ENCODE assay signal across 10 cellular contexts in the genomic region with DNA sequence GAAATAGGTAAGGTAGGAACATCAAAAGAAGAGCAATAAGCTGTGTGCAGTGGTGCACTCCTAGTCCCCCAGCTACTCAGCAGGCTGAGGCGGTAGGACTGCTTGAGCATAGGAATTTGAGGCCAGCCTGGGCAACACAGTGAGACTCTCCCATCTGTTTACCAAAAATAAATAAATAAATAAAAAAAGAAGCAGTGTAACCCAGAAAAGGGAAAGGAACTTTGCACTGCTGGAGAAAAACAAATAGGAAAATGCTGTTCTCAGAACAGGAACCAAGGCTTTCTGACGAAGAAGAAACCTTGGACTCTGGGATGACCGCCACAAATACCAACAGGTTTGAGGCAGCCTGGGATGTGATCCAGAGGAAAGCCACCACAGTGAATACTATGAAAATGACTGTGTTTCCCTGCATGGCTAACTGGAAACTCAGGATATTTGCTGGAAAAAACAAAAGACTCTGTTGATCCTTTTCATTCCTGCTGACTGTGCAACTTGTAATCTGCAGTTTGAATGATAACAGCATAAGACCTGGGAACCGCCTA. TPM values are rescaled to one million over a fixed set of nuclear protein-coding genes. Genes with fewer than 3 reads are reported as not detected.
A peak's percentile ranks its signal among the peaks of the same experiment; 100 is the strongest.
DNase-seq lines count a peak whose midpoint lies in the region; TF ChIP-seq lines count a peak whose summit lies in the region.
"Had no signal": no experiment of that assay in that cellular context is flagged by ENCODE, and none has a peak within 500 bp of the region (broad histone marks: within the 10 kb centered on the region; RNA-seq: fewer than 3 reads in every experiment).

No MANE protein-coding gene starts in this region.

- DNase-seq in G401 (ENCODE audit: low spot score) (peak; percentile 61), amniotic epithelial cell (ENCODE audit: low read depth) (peak; percentile 78), foreskin fibroblast (peak; percentile 9 to 50), renal cortical epithelial cell (ENCODE audit: low read depth) (peak; percentile 72), DMS 273 treated with DMSO at 0.1 percent for 48 hours (lab: John Stamatoyannopoulos, UW) (no peak), NCI-H2081 treated with DMSO at 0.1 percent for 48 hours (lab: John Stamatoyannopoulos, UW) (no peak), AML-193 (lab: John Stamatoyannopoulos, UW) (no peak)
- no peak for DNase-seq in stimulated activated CD4-positive, alpha-beta T cell treated with anti-CD3 and anti-CD28 coated beads, Interleukin-1b, Interleukin-23, amount 100 ng/mL, for 48 hours
- DNase-seq: stimulated activated CD4-positive, alpha-beta T cell treated with anti-CD3 and anti-CD28 coated beads, Interleukin-12 subunit alpha, Interleukin-12 subunit beta, amount 100 ng/mL, for 4 hours had no signal

- TF ChIP-seq CTCF in foreskin fibroblast (IDR thresholded peaks at IDR 0.05; ENCODE audit: low read depth, low read length) = no peak

- H3K4me3 ChIP-seq in foreskin fibroblast (ENCODE audit: low read depth in 1 of 2, low read length in 2 of 2) = no peak overlapping the region
- H3K4me3 ChIP-seq: coronary artery had no signal

- in situ Hi-C loops in G401 (cut with HindIII; ENCODE audit: low sequenced_read_pairs) = no loop called here

RNA-seq across cellular contexts. Expression of a gene that starts 41.2 kb away (rescaled TPM):
- 27.4 and 35.9 TPM in 2 replicates for total RNA-seq in G401 (2014; rRNA removed; shearing (Covaris generic))
- 68.8 and 101 TPM in 2 replicates for total RNA-seq in renal cortical epithelial cell

RNA-seq across cellular contexts. Expression of a gene that starts 41.3 kb away (rescaled TPM):
- 17.2 and 32.2 TPM in 2 replicates for total RNA-seq in G401 (2014; rRNA removed; shearing (Covaris generic))
- total RNA-seq in renal cortical epithelial cell = 18.1 and 32.1 TPM in 2 replicates

Comparison
In these comparisons a context has a peak if more than half of its experiments do, and no peak if none do; other contexts are left out.
1. DNase-seq: peak in G401 (single experiment), amniotic epithelial cell (single experiment), foreskin fibroblast (2 of 2) and renal cortical epithelial cell (single experiment); none in DMS 273 treated with DMSO at 0.1 percent for 48 hours (single experiment), NCI-H2081 treated with DMSO at 0.1 percent for 48 hours (single experiment), stimulated activated CD4-positive, alpha-beta T cell treated with anti-CD3 and anti-CD28 coated beads, Interleukin-1b, Interleukin-23, amount 100 ng/mL, for 48 hours (single experiment) and AML-193 (0 of 2).